ENCODE assay signal across 23 cellular contexts in genomic region chr10:122510326-122510725, GRCh38. TPM values are rescaled to one million over a fixed set of nuclear protein-coding genes. Genes with fewer than 3 reads are reported as not detected.
DNase-seq lines count a peak whose midpoint lies in the region; ATAC-seq and FAIRE-seq lines count a peak whose summit lies in the region.
"Had no signal": no experiment of that assay in that cellular context is flagged by ENCODE, and none has a peak within 500 bp of the region (broad histone marks: within the 10 kb centered on the region; RNA-seq: fewer than 3 reads in every experiment).

No MANE protein-coding gene starts in this region.

- H3K9me3 ChIP-seq in neuronal stem cell (replicated peaks in 1 of 2; ENCODE audit: control insufficient read depth in 2 of 2, insufficient read depth in 1 of 2, low read depth in 1 of 2, low read length in 2 of 2): no peaks in the 10 kb centered on the region
- H3K9me3 ChIP-seq: heart right ventricle, SJSA1 had no signal

- H2BK120ac ChIP-seq in neuronal stem cell (ENCODE audit: low read depth, low read length): no peak overlapping the region

- H3K27ac Mint-ChIP-seq in activated naive CD4-positive, alpha-beta T cell treated with anti-CD3 and anti-CD28 coated beads, Interleukin-2, amount 10 ng/mL, durations not matched to agents 7 days and 5 days: peak overlapping the region; percentile 14
- no peak overlapping the region for H3K27ac Mint-ChIP-seq in activated naive CD4-positive, alpha-beta T cell treated with anti-CD3 and anti-CD28 coated beads, Interleukin-2, amount 50 U/mL, for 72 hours
- no peak overlapping the region for H3K27ac Mint-ChIP-seq in stimulated activated naive CD8-positive, alpha-beta T cell treated with anti-CD3 and anti-CD28 coated beads, Interleukin-15, amount 100 ng/mL, for 72 hours
- H3K27ac Mint-ChIP-seq: natural killer cell treated with Interleukin-12 subunit alpha and Interleukin-12 subunit beta and Interleukin-15 and Interleukin-18, amount 100 ng/mL, for 72 hours; T-helper 1 cell treated with Interleukin-12 subunit alpha and Interleukin-12 subunit beta and Interleukin-4 antibody, amounts not matched to agents 30 μg/mL and 1 μg/mL, for 36 hours had no signal

- H2BK15ac ChIP-seq in neuronal stem cell (ENCODE audit: low read length): no peak overlapping the region

- H4K8ac ChIP-seq in neuronal stem cell (ENCODE audit: low read depth, low read length): no peak overlapping the region

- WGBS in neuronal stem cell (ENCODE audit: extremely low coverage in 2 of 2, insufficient read length in 2 of 2, insufficient replicate concordance in 1 of 2), 2 donors: no CpG with 5 or more reads among the region's 11 CpGs

- no peaks in the 10 kb centered on the region for H3K27me3 ChIP-seq in neuronal stem cell (ENCODE audit: control insufficient read depth in 3 of 3, insufficient read depth in 3 of 3, low read depth in 1 of 3, low read length in 3 of 3)
- H3K27me3 ChIP-seq: heart right ventricle, SJSA1 had no signal

- CTCF ChIA-PET in activated naive CD4-positive, alpha-beta T cell treated with anti-CD3 and anti-CD28 coated beads, Interleukin-2, amount 10 ng/mL, durations not matched to agents 7 days and 5 days (lab: Charles Lee): interaction anchor here (1.4 kb wide), 1 partner anchor 55 kb away, joined by 4 read pairs; no protein-coding TSS in a partner anchor

- H2AK5ac ChIP-seq in neuronal stem cell (ENCODE audit: low read depth, low read length): no peak overlapping the region

- DNase-seq in activated naive CD4-positive, alpha-beta T cell treated with anti-CD3 and anti-CD28 coated beads, Interleukin-2, amount 10 ng/mL, durations not matched to agents 7 days and 5 days: no peak
- DNase-seq in activated naive CD4-positive, alpha-beta T cell treated with anti-CD3 and anti-CD28 coated beads, Interleukin-2, amount 50 U/mL, for 72 hours (ENCODE audit: low spot score in 2 of 2): no peak
- peak; percentile 83 for DNase-seq in epithelial cell of prostate (ENCODE audit: low read depth, low spot score)
- no peak for DNase-seq in neuronal stem cell (ENCODE audit: low spot score)
- DNase-seq in stimulated activated naive CD8-positive, alpha-beta T cell treated with anti-CD3 and anti-CD28 coated beads, Interleukin-15, amount 100 ng/mL, for 72 hours: no peak
- no peak for DNase-seq in RCC 7860 (ENCODE audit: low spot score)
- no peak for DNase-seq in NCI-H1105 (lab: John Stamatoyannopoulos, UW)
- DNase-seq: activated CD4-positive, alpha-beta T cell treated with anti-CD3 and anti-CD28 coated beads, Interleukin-2, amount 50 U/mL, for 4 hours; AML-193; heart right ventricle; mesendoderm; NCI-H1436; NCI-H2171; stimulated activated CD4-positive, alpha-beta T cell treated with anti-CD3 and anti-CD28 coated beads, Interleukin-12 subunit alpha, Interleukin-12 subunit beta, amount 100 ng/mL, for 4 hours; WERI-Rb-1 had no signal

- FAIRE-seq in RCC 7860 (lab: Jason Lieb, UNC): no peak
- FAIRE-seq: H54 had no signal

- H2AFZ ChIP-seq in neuronal stem cell (ENCODE audit: low read length): no peak overlapping the region

- no peak overlapping the region for H3K4ac ChIP-seq in neuronal stem cell (ENCODE audit: low read length)

- peak overlapping the region; percentile 95 for H3K27ac ChIP-seq in epithelial cell of prostate
- no peak overlapping the region for H3K27ac ChIP-seq in neuronal stem cell (replicated peaks; ENCODE audit: low read length)
- H3K27ac ChIP-seq: 22Rv1, heart right ventricle, SJSA1, WERI-Rb-1 had no signal

- peaks cover 6% of the 10 kb centered on the region for H3K4me1 Mint-ChIP-seq in activated naive CD4-positive, alpha-beta T cell treated with anti-CD3 and anti-CD28 coated beads, Interleukin-2, amount 10 ng/mL, durations not matched to agents 7 days and 5 days
- H3K4me1 Mint-ChIP-seq in stimulated activated naive CD8-positive, alpha-beta T cell treated with anti-CD3 and anti-CD28 coated beads, Interleukin-15, amount 100 ng/mL, for 72 hours: peaks cover 14% of the 10 kb centered on the region

- H2BK12ac ChIP-seq in neuronal stem cell (ENCODE audit: low read length): no peak overlapping the region

- peak overlapping the region; percentile 49 for H3K18ac ChIP-seq in neuronal stem cell (ENCODE audit: low read length)

- peak overlapping the region; percentile 44 for H2BK5ac ChIP-seq in neuronal stem cell (ENCODE audit: low read length)

- H3K4me2 ChIP-seq in neuronal stem cell (ENCODE audit: insufficient read depth, low read length, poor library complexity, severe bottlenecking): no peak overlapping the region

- peaks cover 0 to 5% of the 10 kb centered on the region in 2 donors for H3K36me3 ChIP-seq in neuronal stem cell (replicated peaks in 1 of 2; ENCODE audit: control insufficient read depth in 2 of 2, insufficient read depth in 2 of 2, low read length in 2 of 2)
- H3K36me3 ChIP-seq: SJSA1, WERI-Rb-1 had no signal

- peaks cover 7% of the 10 kb centered on the region for H3K27me3 Mint-ChIP-seq in activated naive CD4-positive, alpha-beta T cell treated with anti-CD3 and anti-CD28 coated beads, Interleukin-2, amount 10 ng/mL, durations not matched to agents 7 days and 5 days
- H3K27me3 Mint-ChIP-seq in stimulated activated naive CD8-positive, alpha-beta T cell treated with anti-CD3 and anti-CD28 coated beads, Interleukin-15, amount 100 ng/mL, for 72 hours: peaks cover 38% of the 10 kb centered on the region
- H3K27me3 Mint-ChIP-seq: natural killer cell treated with Interleukin-12 subunit alpha and Interleukin-12 subunit beta and Interleukin-15 and Interleukin-18, amount 100 ng/mL, for 72 hours had no signal

- H3K36me3 Mint-ChIP-seq in activated naive CD4-positive, alpha-beta T cell treated with anti-CD3 and anti-CD28 coated beads, Interleukin-2, amount 10 ng/mL, durations not matched to agents 7 days and 5 days: no peaks in the 10 kb centered on the region
- H3K36me3 Mint-ChIP-seq in activated naive CD4-positive, alpha-beta T cell treated with anti-CD3 and anti-CD28 coated beads, Interleukin-2, amount 50 U/mL, for 72 hours: no peaks in the 10 kb centered on the region
- H3K36me3 Mint-ChIP-seq: natural killer cell treated with Interleukin-12 subunit alpha and Interleukin-12 subunit beta and Interleukin-15 and Interleukin-18, amount 100 ng/mL, for 72 hours had no signal

- no peak overlapping the region for H3K14ac ChIP-seq in neuronal stem cell (ENCODE audit: low read length)

- H3K9ac ChIP-seq in neuronal stem cell (ENCODE audit: low read depth, low read length, poor library complexity): no peak overlapping the region

- no peaks in the 10 kb centered on the region for H3K79me1 ChIP-seq in neuronal stem cell (ENCODE audit: low read depth, low read length)

- H3K4me3 ChIP-seq in neuronal stem cell (ENCODE audit: low read length in 2 of 2): no peak overlapping the region
- H3K4me3 ChIP-seq: heart right ventricle, SJSA1 had no signal

- no peaks in the 10 kb centered on the region for H3K9me3 Mint-ChIP-seq in activated naive CD4-positive, alpha-beta T cell treated with anti-CD3 and anti-CD28 coated beads, Interleukin-2, amount 10 ng/mL, durations not matched to agents 7 days and 5 days
- no peaks in the 10 kb centered on the region for H3K9me3 Mint-ChIP-seq in activated naive CD4-positive, alpha-beta T cell treated with anti-CD3 and anti-CD28 coated beads, Interleukin-2, amount 50 U/mL, for 72 hours
- H3K9me3 Mint-ChIP-seq in stimulated activated naive CD8-positive, alpha-beta T cell treated with anti-CD3 and anti-CD28 coated beads, Interleukin-15, amount 100 ng/mL, for 72 hours: no peaks in the 10 kb centered on the region
- H3K9me3 Mint-ChIP-seq: natural killer cell treated with Interleukin-12 subunit alpha and Interleukin-12 subunit beta and Interleukin-15 and Interleukin-18, amount 100 ng/mL, for 72 hours; T-helper 1 cell treated with Interleukin-12 subunit alpha and Interleukin-12 subunit beta and Interleukin-4 antibody, amounts not matched to agents 30 μg/mL and 1 μg/mL, for 36 hours had no signal

- H3K23ac ChIP-seq in neuronal stem cell (ENCODE audit: low read depth, low read length, poor library complexity): peak overlapping the region; percentile 68

- H3K4me1 ChIP-seq in neuronal stem cell (ENCODE audit: control insufficient read depth in 2 of 2, insufficient read depth in 1 of 2, low read depth in 1 of 2, low read length in 2 of 2): peaks cover 0 to 5% of the 10 kb centered on the region in 2 donors

- no peak overlapping the region for H4K91ac ChIP-seq in neuronal stem cell (ENCODE audit: low read depth, low read length, poor library complexity)

- H3K4me3 Mint-ChIP-seq in activated naive CD4-positive, alpha-beta T cell treated with anti-CD3 and anti-CD28 coated beads, Interleukin-2, amount 10 ng/mL, durations not matched to agents 7 days and 5 days: no peak overlapping the region
- H3K4me3 Mint-ChIP-seq in stimulated activated naive CD8-positive, alpha-beta T cell treated with anti-CD3 and anti-CD28 coated beads, Interleukin-15, amount 100 ng/mL, for 72 hours: no peak overlapping the region
- H3K4me3 Mint-ChIP-seq: natural killer cell treated with Interleukin-12 subunit alpha and Interleukin-12 subunit beta and Interleukin-15 and Interleukin-18, amount 100 ng/mL, for 72 hours; T-helper 1 cell treated with Interleukin-12 subunit alpha and Interleukin-12 subunit beta and Interleukin-4 antibody, amounts not matched to agents 30 μg/mL and 1 μg/mL, for 36 hours had no signal

- ATAC-seq in activated naive CD4-positive, alpha-beta T cell treated with anti-CD3 and anti-CD28 coated beads, Interleukin-2, amount 50 U/mL, for 72 hours: no peak
- ATAC-seq in stimulated activated naive CD8-positive, alpha-beta T cell treated with anti-CD3 and anti-CD28 coated beads, Interleukin-15, amount 100 ng/mL, for 72 hours: no peak
- no peak for ATAC-seq in GM21825 (IDR thresholded peaks at IDR 0.05; ENCODE audit: unreplicated experiment)
- ATAC-seq: heart right ventricle; natural killer cell treated with Interleukin-12 subunit alpha and Interleukin-12 subunit beta and Interleukin-15 and Interleukin-18, amount 100 ng/mL, for 72 hours had no signal

RNA-seq across cellular contexts. Expression of gene HTRA1, which starts 49.0 kb away (rescaled TPM):
- not detected for total RNA-seq in activated naive CD4-positive, alpha-beta T cell treated with anti-CD3 and anti-CD28 coated beads, Interleukin-2, amount 50 U/mL, for 72 hours
- polyA plus RNA-seq in neuronal stem cell (2013, experiment 1 of 2): 9.0 TPM
- 8.8 TPM for polyA plus RNA-seq in neuronal stem cell (2013, experiment 2 of 2)
- total RNA-seq: natural killer cell treated with Interleukin-12 subunit alpha and Interleukin-12 subunit beta and Interleukin-15 and Interleukin-18, amount 100 ng/mL, for 72 hours; OCI-LY7 had no signal

RNA-seq across cellular contexts. Expression of gene DMBT1, which starts 50.2 kb away (rescaled TPM):
- not detected for total RNA-seq in activated naive CD4-positive, alpha-beta T cell treated with anti-CD3 and anti-CD28 coated beads, Interleukin-2, amount 50 U/mL, for 72 hours
- not detected for polyA plus RNA-seq in neuronal stem cell (2013, experiment 1 of 2)
- not detected for polyA plus RNA-seq in neuronal stem cell (2013, experiment 2 of 2)
- total RNA-seq: natural killer cell treated with Interleukin-12 subunit alpha and Interleukin-12 subunit beta and Interleukin-15 and Interleukin-18, amount 100 ng/mL, for 72 hours; OCI-LY7; SJSA1 had no signal

RNA-seq across cellular contexts. Expression of gene ARMS2, which starts 55.9 kb away (rescaled TPM):
- total RNA-seq in activated naive CD4-positive, alpha-beta T cell treated with anti-CD3 and anti-CD28 coated beads, Interleukin-2, amount 50 U/mL, for 72 hours: under 1 TPM in 1 of 2 donors, not detected in 1; 0.43 TPM
- polyA plus RNA-seq in neuronal stem cell (2013, experiment 1 of 2): not detected
- not detected for polyA plus RNA-seq in neuronal stem cell (2013, experiment 2 of 2)
- total RNA-seq: cerebellum; natural killer cell treated with Interleukin-12 subunit alpha and Interleukin-12 subunit beta and Interleukin-15 and Interleukin-18, amount 100 ng/mL, for 72 hours; OCI-LY7; SJSA1 had no signal
- polyA plus RNA-seq: heart right ventricle had no signal
